Comparison of ENCODE assay signal across 18 cellular contexts in genomic region chr3:45748068-45748467, GRCh38. TPM values are rescaled to one million over a fixed set of nuclear protein-coding genes. Genes with fewer than 3 reads are reported as not detected.
DNase-seq lines count a peak whose midpoint lies in the region; ATAC-seq, FAIRE-seq and TF ChIP-seq lines count a peak whose summit lies in the region.
"Had no signal": no experiment of that assay in that cellular context is flagged by ENCODE, and none has a peak within 500 bp of the region (broad histone marks: within the 10 kb centered on the region; RNA-seq: fewer than 3 reads in every experiment).

No MANE protein-coding gene starts in this region.

- TF ChIP-seq RAD21 in H1 (IDR thresholded peaks at IDR 0.05 in 1 of 2, conservative IDR thresholded peaks at IDR 0.05 in 1 of 2; ENCODE audit: low read depth in 2 of 2, low read length in 2 of 2), result no peak

- WGBS in H1 (ENCODE audit: extremely low coverage in 1 of 2, insufficient coverage in 1 of 2, insufficient read length in 1 of 2, insufficient replicate concordance in 2 of 2, low coverage in 1 of 2, low lambda C conversion rate in 2 of 2, missing lambda C conversion rate in 1 of 2), 2 experiments, result 87% methylated on average over 8 of the region's 8 CpGs; no CpG with 5 or more reads in 1 of the 2 experiments

- H4K5ac ChIP-seq in H1 (ENCODE audit: insufficient read length, low read depth, low read length), result no peak overlapping the region

- POLR2A ChIA-PET in MCF 10A (lab: Yijun Ruan, JAX) (interaction anchor here (0.6 to 1.7 kb wide), 5 partner anchors 12 to 87 kb away, joined by 3 to 5 read pairs (median 4); no protein-coding TSS in a partner anchor), H1 (lab: Charles Lee; ENCODE audit: partially characterized antibody) (interaction anchor here (1.3 to 2.5 kb wide), 3 partner anchors 11 to 63 kb away, joined by 3 to 7 read pairs (median 5); partner anchors contain the start of gene SACM1L)

- CTCF ChIA-PET in MCF 10A (lab: Yijun Ruan, JAX), result interaction anchor here (0.6 to 1.9 kb wide), 3 partner anchors 14 to 238 kb away, joined by 4 to 8 read pairs (median 4); no protein-coding TSS in a partner anchor
- CTCF ChIA-PET in H1 (lab: Charles Lee; ENCODE audit: partially characterized antibody), result interaction anchor here (0.7 to 4.4 kb wide), 3 partner anchors 13 to 331 kb away, joined by 3 to 49 read pairs (median 3); no protein-coding TSS in a partner anchor

- H3K9me3 ChIP-seq in breast epithelium (no peaks in the 10 kb centered on the region), H1 (ENCODE audit: insufficient read depth in 2 of 2, low read depth in 1 of 2, low read length in 1 of 2) (no peaks in the 10 kb centered on the region)
- H3K9me3 ChIP-seq: A549 had no signal

- H2BK12ac ChIP-seq in H1 (ENCODE audit: low read depth, low read length), result no peak overlapping the region

- no peaks in the 10 kb centered on the region for H3K79me2 ChIP-seq in H1 (ENCODE audit: control insufficient read depth in 1 of 2, insufficient read depth in 2 of 2, low read length in 2 of 2)

- DNase-seq in MCF 10A (ENCODE audit: unreplicated experiment) (peak; percentile 45), breast epithelium (ENCODE audit: low spot score in 2 of 2) (no peak), H1 (ENCODE audit: low read depth in 1 of 2, low spot score in 2 of 2) (no peak), left kidney (ENCODE audit: low read depth, low spot score) (peak; percentile 37), NCI-H446 (lab: John Stamatoyannopoulos, UW) (no peak), epidermal melanocyte (ENCODE audit: insufficient read length, low spot score) (no peak)
- no peak for DNase-seq in stimulated activated CD8-positive, alpha-beta memory T cell treated with anti-CD3 and anti-CD28 coated beads, Interleukin-4, amount 100 ng/mL, for 48 hours
- DNase-seq: DMS53, KBM-7, NCI-H1092 treated with DMSO at 0.1 percent for 48 hours, NCI-H1694, NCI-H446 treated with DMSO at 0.1 percent for 48 hours, NCI-H82 had no signal

- TF ChIP-seq CTCF in MCF 10A (IDR thresholded peaks at IDR 0.05; ENCODE audit: unreplicated experiment) (no peak), breast epithelium (IDR thresholded peaks at IDR 0.05) (no peak), H1 (IDR thresholded peaks at IDR 0.05; ENCODE audit: control extremely low read depth in 1 of 3, insufficient read depth in 1 of 3, low read depth in 1 of 3, low read length in 3 of 3) (no peak)

- no peaks in the 10 kb centered on the region for H3K27me3 ChIP-seq in breast epithelium
- no peaks in the 10 kb centered on the region for H3K27me3 ChIP-seq in H1 (replicated peaks in 1 of 4; ENCODE audit: control insufficient read depth in 3 of 4, extremely low read depth in 1 of 4, insufficient read depth in 3 of 4, low read length in 3 of 4)

- no peak overlapping the region for H2BK5ac ChIP-seq in H1 (ENCODE audit: low read depth, low read length)

- no peak for FAIRE-seq in H1 (lab: Jason Lieb, UNC)
- FAIRE-seq: A549, HTR-8/SVneo, RCC 7860 had no signal

- H3K23me2 ChIP-seq in H1 (ENCODE audit: low read depth, low read length), result no peaks in the 10 kb centered on the region

- H3K27ac Mint-ChIP-seq in MCF 10A (ENCODE audit: low read depth, unreplicated experiment), result peak overlapping the region; percentile 63

- H3K4me1 Mint-ChIP-seq in MCF 10A (ENCODE audit: insufficient read depth, unreplicated experiment), result no peaks in the 10 kb centered on the region

- H3K79me1 ChIP-seq in H1 (ENCODE audit: low read depth, low read length), result no peaks in the 10 kb centered on the region

- no peak overlapping the region for H3K9ac ChIP-seq in H1 (replicated peaks in 1 of 4; ENCODE audit: extremely low read depth in 1 of 4, low read depth in 3 of 4, low read length in 3 of 4)

- TF ChIP-seq POLR2A in breast epithelium (IDR thresholded peaks at IDR 0.05), result no peak
- no peak for TF ChIP-seq POLR2A in H1 (IDR thresholded peaks at IDR 0.05; ENCODE audit: control extremely low read depth in 1 of 2, low read depth in 2 of 2, low read length in 2 of 2)

- no peak overlapping the region for H3K56ac ChIP-seq in H1 (replicated peaks; ENCODE audit: insufficient read length, low read depth, low read length)

- ATAC-seq in GM19467 (IDR thresholded peaks at IDR 0.05; ENCODE audit: unreplicated experiment), result no peak
- ATAC-seq: A549 had no signal

- no peak overlapping the region for H3K4me2 ChIP-seq in H1 (ENCODE audit: insufficient read depth in 1 of 2, low read depth in 2 of 2, low read length in 2 of 2)
- H3K4me2 ChIP-seq: A549 had no signal

- H3K4ac ChIP-seq in H1 (replicated peaks; ENCODE audit: insufficient read length, low read depth, low read length), result no peak overlapping the region

- no peak overlapping the region for H3K23ac ChIP-seq in H1 (ENCODE audit: insufficient read length)

- H4K91ac ChIP-seq in H1 (replicated peaks; ENCODE audit: insufficient read length, low read length), result no peak overlapping the region

- peaks cover 0 to 2% of the 10 kb centered on the region in 2 experiments for H4K20me1 ChIP-seq in H1 (replicated peaks in 1 of 2; ENCODE audit: control insufficient read depth in 1 of 2, insufficient read depth in 2 of 2, low read length in 2 of 2)

- H3K27me3 Mint-ChIP-seq in MCF 10A (ENCODE audit: insufficient read depth, unreplicated experiment), result no peaks in the 10 kb centered on the region

- no peak overlapping the region for H3K18ac ChIP-seq in H1 (ENCODE audit: extremely low read depth, low read length)

- no peak overlapping the region for H4K8ac ChIP-seq in H1 (ENCODE audit: extremely low read depth, insufficient read depth, low read length)

- H3K27ac ChIP-seq in breast epithelium, result no peak overlapping the region
- H3K27ac ChIP-seq in H1 (ENCODE audit: low read depth, low read length), result no peak overlapping the region
- H3K27ac ChIP-seq: A549, C4-2B had no signal

- no peak overlapping the region for H2BK20ac ChIP-seq in H1 (ENCODE audit: low read length)

- no peaks in the 10 kb centered on the region for H3K9me3 Mint-ChIP-seq in MCF 10A (ENCODE audit: unreplicated experiment)

- no peak overlapping the region for H3K14ac ChIP-seq in H1 (ENCODE audit: insufficient read length)

- TF ChIP-seq EP300 in H1 (IDR thresholded peaks at IDR 0.05; ENCODE audit: borderline replicate concordance in 1 of 2, low read depth in 2 of 2, low read length in 2 of 2), result no peak

- H2BK15ac ChIP-seq in H1 (ENCODE audit: low read length), result no peak overlapping the region

- no peaks in the 10 kb centered on the region for H3K36me3 ChIP-seq in breast epithelium
- H3K36me3 ChIP-seq in H1 (ENCODE audit: control insufficient read depth in 2 of 4, insufficient read depth in 4 of 4, low read length in 3 of 4), result peaks cover 0 to 38% (median 13%) of the 10 kb centered on the region in 4 experiments; a peak in 6 of 8 replicates

- H3K4me3 Mint-ChIP-seq in MCF 10A (ENCODE audit: unreplicated experiment), result no peak overlapping the region

- BruUV-seq in MCF 10A (replicated peaks; lab: Mats Ljungman, UMichigan), result no TSS peak

- H3K4me3 ChIP-seq in breast epithelium, result no peak overlapping the region
- H3K4me3 ChIP-seq in H1 (ENCODE audit: extremely low read depth in 1 of 4, insufficient read depth in 2 of 4, low read depth in 3 of 4, low read length in 4 of 4), result no peak overlapping the region
- H3K4me3 ChIP-seq: A549 had no signal

- peaks cover 24% of the 10 kb centered on the region for H3K36me3 Mint-ChIP-seq in MCF 10A (ENCODE audit: insufficient read depth, unreplicated experiment)

- H3K4me1 ChIP-seq in breast epithelium (no peaks in the 10 kb centered on the region), H1 (replicated peaks in 1 of 4; ENCODE audit: control insufficient read depth in 3 of 4, insufficient read depth in 4 of 4, low read length in 3 of 4) (peaks cover 0 to 4% (median 0%) of the 10 kb centered on the region in 4 experiments; a peak in 3 of 7 replicates)
- H3K4me1 ChIP-seq: A549 had no signal

- intact Hi-C loops in MCF 10A (cut with micrococcal nuclease) (no loop called here), breast epithelium (cut with DNase I; ENCODE audit: low total_unique reads) (no loop called here)

- H2AK5ac ChIP-seq in H1 (ENCODE audit: low read depth, low read length), result no peak overlapping the region

- H2AFZ ChIP-seq in H1 (ENCODE audit: low read length), result no peak overlapping the region

- no peak overlapping the region for H2BK120ac ChIP-seq in H1 (replicated peaks; ENCODE audit: low read depth, low read length)

TF ChIP-seq in H1, 55 proteins besides CTCF, POLR2A, EP300 and RAD21:
- TF ChIP-seq SP4 (IDR thresholded peaks at IDR 0.05; ENCODE audit: low read length), result no peak
- TF ChIP-seq EGR1 (IDR thresholded peaks at IDR 0.05; ENCODE audit: borderline replicate concordance, low read depth, low read length), result peak; percentile 41; the same call in 1 of the 2 replicates

RNA-seq across cellular contexts. Expression of gene SLC6A20, which starts 48.3 kb away (rescaled TPM):
- total RNA-seq in MCF 10A (2022) (not detected in 2 replicates), breast epithelium (1 to 10 TPM in 1 of 3 donors, under 1 TPM in 2; 0.16 to 1.2 (median 0.33) TPM)
- total RNA-seq in H1 (2021; fragmentation: NEBNext Ultra II Directional; extraction: Animal tissue kit (Norgen Biotek cat#: 25700)), result not detected in 2 replicates
- 0.05 and 0.17 TPM in 2 replicates for polyA plus RNA-seq in H1 (2011; rRNA removed)
- polyA plus RNA-seq in H1 (2011; cell fraction: cytosol; rRNA removed), result 0.03 TPM
- 0.04 TPM for polyA plus RNA-seq in H1 (2011; cell fraction: nucleus; rRNA removed)
- polyA plus RNA-seq in H1 (2012, experiment 1 of 2), result 0.07 to 0.46 TPM (median 0.08 TPM) in 3 of 4 replicates, not detected in the other
- not detected for polyA plus RNA-seq in H1 (2012, experiment 2 of 2)
- polyA plus RNA-seq in H1 (2013, experiment 1 of 2), result 0.02 TPM
- 0.06 TPM for polyA plus RNA-seq in H1 (2013, experiment 2 of 2)
- 0.16 TPM in 1 of 2 replicates, not detected in the other for polyA minus RNA-seq in H1 (2011; rRNA and poly(A)+ RNA removed)
- polyA minus RNA-seq in H1 (2011; cell fraction: cytosol; rRNA and poly(A)+ RNA removed), result not detected
- not detected for polyA minus RNA-seq in H1 (2011; cell fraction: nucleus; rRNA and poly(A)+ RNA removed)
- polyA plus RNA-seq: A549 had no signal

RNA-seq across cellular contexts. Expression of gene SACM1L, which starts 58.9 kb away (rescaled TPM):
- 39.3 and 44.5 TPM in 2 replicates for total RNA-seq in MCF 10A (2022)
- 10 to 100 TPM; 49.3 to 84.7 (median 61.3) TPM for total RNA-seq in breast epithelium
- total RNA-seq in H1 (2021; fragmentation: NEBNext Ultra II Directional; extraction: Animal tissue kit (Norgen Biotek cat#: 25700)), result 59.7 and 61.0 TPM in 2 replicates
- 12.6 and 20.1 TPM in 2 replicates for polyA plus RNA-seq in H1 (2011; rRNA removed)
- 26.3 TPM for polyA plus RNA-seq in H1 (2011; cell fraction: cytosol; rRNA removed)
- 19.6 TPM for polyA plus RNA-seq in H1 (2011; cell fraction: nucleus; rRNA removed)
- polyA plus RNA-seq in H1 (2012, experiment 1 of 2), result 32.3 to 54.1 TPM (median 35.9 TPM) in 4 replicates
- 2.9 TPM for polyA plus RNA-seq in H1 (2012, experiment 2 of 2)
- polyA plus RNA-seq in H1 (2013, experiment 1 of 2), result 35.0 TPM
- polyA plus RNA-seq in H1 (2013, experiment 2 of 2), result 32.1 TPM
- 37.4 and 48.7 TPM in 2 replicates for polyA minus RNA-seq in H1 (2011; rRNA and poly(A)+ RNA removed)
- polyA minus RNA-seq in H1 (2011; cell fraction: cytosol; rRNA and poly(A)+ RNA removed), result 49.0 TPM
- 59.5 TPM for polyA minus RNA-seq in H1 (2011; cell fraction: nucleus; rRNA and poly(A)+ RNA removed)

Comparison
In these comparisons a context has a peak if more than half of its experiments do, and no peak if none do; other contexts are left out.
1. DNase-seq: peak in MCF 10A (single experiment) and left kidney (single experiment); none in breast epithelium (0 of 2), H1 (0 of 2), stimulated activated CD8-positive, alpha-beta memory T cell treated with anti-CD3 and anti-CD28 coated beads, Interleukin-4, amount 100 ng/mL, for 48 hours (single experiment), NCI-H446 (0 of 2) and epidermal melanocyte (single experiment).